ENCODE assay signal across 9 cellular contexts in the genomic region with DNA sequence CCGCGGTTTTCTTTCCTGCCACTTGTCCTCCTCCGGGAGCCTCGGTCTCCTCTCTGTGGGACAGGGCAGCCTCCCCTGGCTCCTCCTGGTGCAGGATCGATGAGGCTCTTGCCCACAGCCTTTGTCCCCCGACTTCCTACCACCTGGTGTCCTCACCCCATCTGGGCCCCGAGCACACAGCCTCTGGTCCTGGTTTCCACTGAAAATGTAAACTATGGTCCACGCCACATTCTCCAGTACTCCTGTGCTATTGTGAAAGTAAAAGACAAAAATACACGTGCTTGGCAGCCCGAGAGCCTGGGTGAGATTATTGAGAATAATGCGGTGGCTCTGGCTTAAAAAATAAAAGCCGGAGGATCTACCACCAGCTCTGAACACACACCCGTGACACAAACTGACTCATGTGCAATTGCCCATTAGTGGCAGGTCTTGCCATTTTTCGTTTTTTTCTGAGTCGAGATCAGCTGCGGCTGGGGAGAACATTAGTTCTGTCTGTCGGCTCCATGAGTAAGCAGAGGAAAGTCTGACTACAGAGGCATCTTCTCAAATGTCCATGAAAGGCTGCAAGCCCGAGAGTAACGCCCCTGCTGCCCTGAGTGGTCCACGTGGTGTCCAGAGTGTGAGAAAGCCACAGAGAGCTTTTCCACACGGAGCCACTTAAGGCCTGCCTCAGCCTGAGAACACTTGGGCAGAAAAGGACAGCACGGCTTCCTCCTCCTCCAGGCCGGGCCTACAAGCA. TPM values are rescaled to one million over a fixed set of nuclear protein-coding genes. Genes with fewer than 3 reads are reported as not detected.
DNase-seq lines count a peak whose midpoint lies in the region; ATAC-seq lines count a peak whose summit lies in the region.
"Had no signal": no experiment of that assay in that cellular context is flagged by ENCODE, and none has a peak within 500 bp of the region (broad histone marks: within the 10 kb centered on the region; RNA-seq: fewer than 3 reads in every experiment).

No MANE protein-coding gene starts in this region.

- DNase-seq in GM04504 (ENCODE audit: low read depth), result peak; percentile 99
- DNase-seq in astrocyte of the hippocampus (ENCODE audit: low read depth, low spot score), result peak; percentile 81
- peak; percentile 96 for DNase-seq in iris pigment epithelial cell (ENCODE audit: low read depth)
- peak; percentile 58 for DNase-seq in smooth muscle cell of the brain vasculature (ENCODE audit: low read depth, low spot score)
- no peak for DNase-seq in HuH-7.5 (ENCODE audit: low spot score)
- DNase-seq in activated CD4-positive, alpha-beta T cell treated with anti-CD3 and anti-CD28 coated beads, Interleukin-2, amount 10 ng/mL, durations not matched to agents 7 days and 5 days, result no peak
- DNase-seq: NCI-H345 had no signal

- H3K4me1 Mint-ChIP-seq in activated CD4-positive, alpha-beta T cell treated with anti-CD3 and anti-CD28 coated beads, Interleukin-2, amount 10 ng/mL, durations not matched to agents 7 days and 5 days, result no peaks in the 10 kb centered on the region

- no peak for ATAC-seq in GM19324 (IDR thresholded peaks at IDR 0.05; ENCODE audit: low FRiP score, unreplicated experiment)
- no peak for ATAC-seq in activated CD4-positive, CD25-positive, alpha-beta regulatory T cell treated with anti-CD3 and anti-CD28 coated beads, Interleukin-2, amount 50 U/mL, for 24 hours

- POLR2A ChIA-PET in activated CD4-positive, alpha-beta T cell treated with anti-CD3 and anti-CD28 coated beads, Interleukin-2, amount 10 ng/mL, durations not matched to agents 7 days and 5 days (lab: Charles Lee), result no interaction called here

- peaks cover 8% of the 10 kb centered on the region for H3K27me3 Mint-ChIP-seq in activated CD4-positive, alpha-beta T cell treated with anti-CD3 and anti-CD28 coated beads, Interleukin-2, amount 10 ng/mL, durations not matched to agents 7 days and 5 days

- H3K36me3 Mint-ChIP-seq in activated CD4-positive, alpha-beta T cell treated with anti-CD3 and anti-CD28 coated beads, Interleukin-2, amount 10 ng/mL, durations not matched to agents 7 days and 5 days (ENCODE audit: low read depth), result peaks cover 4% of the 10 kb centered on the region

- peaks cover 21% of the 10 kb centered on the region for H3K9me3 Mint-ChIP-seq in activated CD4-positive, alpha-beta T cell treated with anti-CD3 and anti-CD28 coated beads, Interleukin-2, amount 10 ng/mL, durations not matched to agents 7 days and 5 days

- CTCF ChIA-PET in activated CD4-positive, alpha-beta T cell treated with anti-CD3 and anti-CD28 coated beads, Interleukin-2, amount 10 ng/mL, durations not matched to agents 7 days and 5 days (lab: Charles Lee), result interaction anchor here (1.1 kb wide), 1 partner anchor 25 kb away, joined by 3 read pairs; no protein-coding TSS in a partner anchor

- no peak overlapping the region for H3K27ac Mint-ChIP-seq in activated CD4-positive, alpha-beta T cell treated with anti-CD3 and anti-CD28 coated beads, Interleukin-2, amount 10 ng/mL, durations not matched to agents 7 days and 5 days

- no peak overlapping the region for H3K4me3 Mint-ChIP-seq in activated CD4-positive, alpha-beta T cell treated with anti-CD3 and anti-CD28 coated beads, Interleukin-2, amount 10 ng/mL, durations not matched to agents 7 days and 5 days

RNA-seq across cellular contexts. Expression of gene COL6A2, which starts 5.7 kb away (rescaled TPM):
- total RNA-seq in activated CD4-positive, alpha-beta T cell treated with anti-CD3 and anti-CD28 coated beads, Interleukin-2, amount 10 ng/mL, durations not matched to agents 7 days and 5 days, result 1 to 10 TPM; 2.3 to 2.5 TPM

Comparison
In these comparisons a context has a peak if more than half of its experiments do, and no peak if none do; other contexts are left out.
1. DNase-seq: peak in GM04504 (single experiment), astrocyte of the hippocampus (single experiment), iris pigment epithelial cell (single experiment) and smooth muscle cell of the brain vasculature (single experiment); none in HuH-7.5 (single experiment) and activated CD4-positive, alpha-beta T cell treated with anti-CD3 and anti-CD28 coated beads, Interleukin-2, amount 10 ng/mL, durations not matched to agents 7 days and 5 days (single experiment).